In the genomic region with DNA sequence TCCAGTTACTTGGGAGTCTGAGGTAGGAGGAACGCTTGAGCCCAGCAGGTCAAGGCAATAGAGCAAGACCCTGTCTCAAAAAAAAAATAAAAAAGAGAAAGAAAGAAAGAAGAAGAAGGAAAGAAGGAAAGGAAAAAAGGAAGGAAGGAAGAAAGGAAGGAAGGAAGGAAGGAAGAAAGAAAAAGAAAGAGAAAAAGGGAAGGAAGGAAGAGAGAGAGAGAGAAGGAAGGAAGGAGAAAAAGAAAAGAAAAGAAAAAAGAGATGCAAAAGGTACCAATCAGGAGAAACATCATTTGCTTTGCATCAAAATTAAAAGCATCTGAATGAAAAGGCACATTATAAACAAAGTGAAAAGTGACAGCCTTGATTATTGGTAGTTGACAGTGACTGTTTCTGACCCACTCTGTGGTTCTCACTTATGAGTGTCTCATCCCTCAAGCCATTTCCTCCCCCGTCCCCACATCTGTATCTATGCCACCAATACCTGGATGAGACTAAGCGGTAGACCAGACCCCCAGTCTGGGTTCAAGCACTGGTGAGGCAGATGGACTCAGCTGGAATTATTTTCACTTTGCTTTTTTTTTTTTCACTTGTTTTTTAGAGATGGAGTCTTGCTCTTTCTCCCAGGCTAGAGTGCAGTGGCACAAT, we compare ENCODE assay signal across 22 cellular contexts.
"Had no signal": no experiment of that assay in that cellular context is flagged by ENCODE, and none has a peak within 500 bp of the region (broad histone marks: within the 10 kb centered on the region; RNA-seq: fewer than 3 reads in every experiment).

No MANE protein-coding gene starts in this region.

- H3K27me3 Mint-ChIP-seq: activated naive CD4-positive, alpha-beta T cell treated with anti-CD3 and anti-CD28 coated beads, Interleukin-2, amount 50 U/mL, for 24 hours; stimulated activated naive CD8-positive, alpha-beta T cell treated with anti-CD3 and anti-CD28 coated beads, Interleukin-15, Interleukin-2, amounts not matched to agents 100 ng/mL and 50 ng/mL, for 24 hours; T-cell had no signal

- H3K4me1 ChIP-seq: foreskin keratinocyte, SJCRH30 had no signal

- H3K36me3 Mint-ChIP-seq: activated naive CD4-positive, alpha-beta T cell treated with anti-CD3 and anti-CD28 coated beads, Interleukin-2, amount 50 U/mL, for 24 hours had no signal

- H3K9me3 ChIP-seq: lower lobe of right lung, SJCRH30, spleen, tibial artery had no signal

- H3K4me3 ChIP-seq: lower lobe of right lung, SJCRH30, spleen, tibial artery had no signal

- H3K27me3 ChIP-seq: foreskin keratinocyte, SJCRH30, spleen, tibial artery had no signal

- H3K27ac Mint-ChIP-seq: activated naive CD4-positive, alpha-beta T cell treated with anti-CD3 and anti-CD28 coated beads, Interleukin-2, amount 50 U/mL, for 24 hours; progenitor cell of endocrine pancreas; stimulated activated naive CD8-positive, alpha-beta T cell treated with anti-CD3 and anti-CD28 coated beads, Interleukin-15, Interleukin-2, amounts not matched to agents 100 ng/mL and 50 ng/mL, for 24 hours; T-cell had no signal

- ATAC-seq: foreskin keratinocyte, lower lobe of right lung, T-cell had no signal

- DNase-seq: activated CD4-positive, alpha-beta T cell treated with anti-CD3 and anti-CD28 coated beads for 1 hour; activated CD8-positive, alpha-beta memory T cell treated with anti-CD3 and anti-CD28 coated beads, Interleukin-2, amount 50 U/mL, for 48 hours; activated gamma-delta T cell; amniotic stem cell; dermis blood vessel endothelial cell; effector CD8-positive, alpha-beta T cell; erythroblast; foreskin keratinocyte; kidney; lower lobe of right lung; mesendoderm; naive B cell; retina; SJCRH30; stimulated activated CD4-positive, alpha-beta T cell treated with anti-CD3 and anti-CD28 coated beads, Interleukin-4, amount 100 ng/mL, for 1 hour; T-cell; T-helper 9 cell; tibial artery had no signal

- H3K4me3 Mint-ChIP-seq: activated naive CD4-positive, alpha-beta T cell treated with anti-CD3 and anti-CD28 coated beads, Interleukin-2, amount 50 U/mL, for 24 hours; stimulated activated naive CD8-positive, alpha-beta T cell treated with anti-CD3 and anti-CD28 coated beads, Interleukin-15, Interleukin-2, amounts not matched to agents 100 ng/mL and 50 ng/mL, for 24 hours; T-cell had no signal

- H3K36me3 ChIP-seq: lower lobe of right lung, SJCRH30, tibial artery had no signal

- H3K27ac ChIP-seq: foreskin keratinocyte, lower lobe of right lung, SJCRH30, spleen, tibial artery had no signal

- H3K9me3 Mint-ChIP-seq: activated naive CD4-positive, alpha-beta T cell treated with anti-CD3 and anti-CD28 coated beads, Interleukin-2, amount 50 U/mL, for 24 hours; naive B cell; stimulated activated naive CD8-positive, alpha-beta T cell treated with anti-CD3 and anti-CD28 coated beads, Interleukin-15, Interleukin-2, amounts not matched to agents 100 ng/mL and 50 ng/mL, for 24 hours; T-cell had no signal
